ENCODE assay signal across 8 cellular contexts in the genomic region with DNA sequence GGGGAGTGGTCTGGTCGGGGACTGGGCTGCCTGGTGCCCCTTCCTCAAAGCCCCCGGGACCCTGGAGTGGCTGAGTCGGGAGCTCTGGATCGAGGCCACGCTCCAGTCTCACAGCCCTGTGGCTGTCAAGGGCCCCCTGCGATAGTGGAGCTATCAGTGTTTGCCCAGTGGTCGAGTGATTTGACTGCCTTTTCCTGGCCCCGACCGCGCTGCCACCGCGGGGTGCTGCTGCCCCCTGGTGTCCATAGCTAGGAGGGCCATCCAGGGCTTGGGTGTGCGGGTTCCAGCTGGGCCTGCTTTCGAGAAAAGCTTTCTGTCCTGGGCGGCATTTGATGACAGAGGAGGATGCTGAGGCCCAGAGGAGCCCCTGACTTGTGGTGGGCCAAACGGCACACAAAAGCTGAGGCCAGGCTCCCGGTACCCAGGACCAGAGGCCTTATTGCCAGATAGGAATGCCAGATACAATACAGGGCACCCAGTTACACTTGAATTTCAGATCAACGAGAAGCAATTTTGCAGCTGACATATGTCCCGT. TPM values are rescaled to one million over a fixed set of nuclear protein-coding genes. Genes with fewer than 3 reads are reported as not detected.
DNase-seq lines count a peak whose midpoint lies in the region; ATAC-seq and TF ChIP-seq lines count a peak whose summit lies in the region.

No MANE protein-coding gene starts in this region.

- no peak for ATAC-seq in GM18519 (IDR thresholded peaks at IDR 0.05; ENCODE audit: low FRiP score, unreplicated experiment)

- no peaks in the 10 kb centered on the region for H4K20me1 ChIP-seq in smooth muscle cell (ENCODE audit: low read depth)

- no peak overlapping the region for H3K9ac ChIP-seq in adipocyte (ENCODE audit: low read length)
- no peak overlapping the region for H3K9ac ChIP-seq in smooth muscle cell (ENCODE audit: low read depth)

- peak overlapping the region; percentile 63 for H3K4me2 ChIP-seq in smooth muscle cell

- H3K4me1 ChIP-seq in HEK293 (ENCODE audit: control insufficient read depth, insufficient read depth, low read length): no peaks in the 10 kb centered on the region
- H3K4me1 ChIP-seq in adipocyte (ENCODE audit: control insufficient read depth, insufficient read depth, low read length): no peaks in the 10 kb centered on the region
- peaks cover 0 to 9% of the 10 kb centered on the region in 2 donors for H3K4me1 ChIP-seq in right atrium auricular region
- H3K4me1 ChIP-seq in smooth muscle cell (ENCODE audit: low read depth): no peaks in the 10 kb centered on the region

- H3K36me3 ChIP-seq in HEK293 (ENCODE audit: control insufficient read depth in 2 of 2, insufficient read depth in 1 of 2, low read length in 2 of 2) (peaks cover 0 to 15% of the 10 kb centered on the region in 2 experiments; a peak in 1 of 3 replicates), adipocyte (ENCODE audit: control insufficient read depth, insufficient read depth, low read length, severe bottlenecking) (peaks cover 6% of the 10 kb centered on the region), right atrium auricular region (peaks cover 4% of the 10 kb centered on the region), smooth muscle cell (ENCODE audit: low read depth) (no peaks in the 10 kb centered on the region)

- peak; percentile 77 for DNase-seq in EL
- DNase-seq in NCI-H1105 treated with DMSO at 0.1 percent for 48 hours (lab: John Stamatoyannopoulos, UW): peak; percentile 64
- peak; percentile 39 to 62 (median 53) for DNase-seq in T-helper 1 cell
- peak; percentile 85 for DNase-seq in adipocyte (ENCODE audit: low read depth)
- DNase-seq in right atrium auricular region (ENCODE audit: low spot score): peak; percentile 75
- DNase-seq in smooth muscle cell (lab: John Stamatoyannopoulos, UW; ENCODE audit: unreplicated experiment): peak; percentile 48

- no peaks in the 10 kb centered on the region for H3K79me2 ChIP-seq in smooth muscle cell (ENCODE audit: low read depth)

- POLR2A ChIA-PET in HEK293 (lab: Yijun Ruan, JAX): interaction anchor here (0.7 to 1.8 kb wide), 7 partner anchors 13 to 592 kb away, joined by 3 to 17 read pairs (median 5); a partner anchor contains a TSS

- no peaks in the 10 kb centered on the region for H3F3A ChIP-seq in smooth muscle cell (ENCODE audit: low read depth)

- no peak overlapping the region for H2AFZ ChIP-seq in smooth muscle cell (ENCODE audit: low read depth)

- CTCF ChIA-PET in HEK293 (lab: Yijun Ruan, JAX): interaction anchor here (0.5 to 4.6 kb wide), 63 partner anchors 8 to 983 kb away, joined by 3 to 81 read pairs (median 4); a partner anchor contains a TSS

- H3K9me3 ChIP-seq in HEK293 (ENCODE audit: control insufficient read depth, insufficient read depth, low read depth, low read length): no peaks in the 10 kb centered on the region
- no peaks in the 10 kb centered on the region for H3K9me3 ChIP-seq in adipocyte (ENCODE audit: control insufficient read depth, low read length)
- no peaks in the 10 kb centered on the region for H3K9me3 ChIP-seq in right atrium auricular region
- H3K9me3 ChIP-seq in smooth muscle cell (replicated peaks; ENCODE audit: low read depth): no peaks in the 10 kb centered on the region

- H3K4me3 ChIP-seq in HEK293 (ENCODE audit: low read depth, low read length) (no peak overlapping the region), adipocyte (ENCODE audit: low read length) (no peak overlapping the region), right atrium auricular region (no peak overlapping the region), smooth muscle cell (no peak overlapping the region)

- peak; percentile 92 for TF ChIP-seq CTCF in HEK293 (tag by site-specific recombination; IDR thresholded peaks at IDR 0.05)
- TF ChIP-seq CTCF in right atrium auricular region (IDR thresholded peaks at IDR 0.05): peak; percentile 92 to 97
- peak; percentile 98 for TF ChIP-seq CTCF in smooth muscle cell (IDR thresholded peaks at IDR 0.05; ENCODE audit: borderline replicate concordance, insufficient read depth, poor library complexity, severe bottlenecking)

- H3K27me3 ChIP-seq in adipocyte (replicated peaks; ENCODE audit: control insufficient read depth, insufficient read depth, low read length) (peaks cover 17% of the 10 kb centered on the region), right atrium auricular region (no peaks in the 10 kb centered on the region), smooth muscle cell (ENCODE audit: low read depth) (no peaks in the 10 kb centered on the region)

- 18% methylated on average over 18 of the region's 19 CpGs for WGBS in smooth muscle cell (ENCODE audit: low lambda C conversion rate)

- H3K27ac ChIP-seq in HEK293 (ENCODE audit: extremely low read depth, low read depth, low read length) (no peak overlapping the region), right atrium auricular region (no peak overlapping the region), smooth muscle cell (ENCODE audit: low read depth) (no peak overlapping the region)

TF ChIP-seq in HEK293, 187 proteins besides CTCF, POLR2A, EP300 and RAD21 (continues in another document):
- TF ChIP-seq, protein P1, sequence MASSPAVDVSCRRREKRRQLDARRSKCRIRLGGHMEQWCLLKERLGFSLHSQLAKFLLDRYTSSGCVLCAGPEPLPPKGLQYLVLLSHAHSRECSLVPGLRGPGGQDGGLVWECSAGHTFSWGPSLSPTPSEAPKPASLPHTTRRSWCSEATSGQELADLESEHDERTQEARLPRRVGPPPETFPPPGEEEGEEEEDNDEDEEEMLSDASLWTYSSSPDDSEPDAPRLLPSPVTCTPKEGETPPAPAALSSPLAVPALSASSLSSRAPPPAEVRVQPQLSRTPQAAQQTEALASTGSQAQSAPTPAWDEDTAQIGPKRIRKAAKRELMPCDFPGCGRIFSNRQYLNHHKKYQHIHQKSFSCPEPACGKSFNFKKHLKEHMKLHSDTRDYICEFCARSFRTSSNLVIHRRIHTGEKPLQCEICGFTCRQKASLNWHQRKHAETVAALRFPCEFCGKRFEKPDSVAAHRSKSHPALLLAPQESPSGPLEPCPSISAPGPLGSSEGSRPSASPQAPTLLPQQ (tag by site-specific recombination; IDR thresholded peaks at IDR 0.05): 0 out of 2 replicates have a peak, but pooled peaks have one; percentile 35
- no peak for TF ChIP-seq TCF7L2 (IDR thresholded peaks at IDR 0.05; ENCODE audit: borderline replicate concordance, low read depth, low read length)
- TF ChIP-seq ZNF654 (tag by site-specific recombination; IDR thresholded peaks at IDR 0.05; ENCODE audit: low read depth): peak; percentile 91
- TF ChIP-seq GLIS1 (tag by site-specific recombination; IDR thresholded peaks at IDR 0.05): no peak
- TF ChIP-seq HOXC10 (CRISPR knock-in tag; IDR thresholded peaks at IDR 0.05): no peak
- TF ChIP-seq GLIS2 (tag by site-specific recombination; IDR thresholded peaks at IDR 0.05): peak; percentile 26; the same call in 1 of the 2 replicates
- peak; percentile 88 for TF ChIP-seq ZSCAN30 (tag by site-specific recombination; IDR thresholded peaks at IDR 0.05)
- TF ChIP-seq BCL11A (tag by site-specific recombination; IDR thresholded peaks at IDR 0.05; ENCODE audit: low read depth): peak; percentile 21; the same call in 1 of the 2 replicates
- TF ChIP-seq, protein P2, sequence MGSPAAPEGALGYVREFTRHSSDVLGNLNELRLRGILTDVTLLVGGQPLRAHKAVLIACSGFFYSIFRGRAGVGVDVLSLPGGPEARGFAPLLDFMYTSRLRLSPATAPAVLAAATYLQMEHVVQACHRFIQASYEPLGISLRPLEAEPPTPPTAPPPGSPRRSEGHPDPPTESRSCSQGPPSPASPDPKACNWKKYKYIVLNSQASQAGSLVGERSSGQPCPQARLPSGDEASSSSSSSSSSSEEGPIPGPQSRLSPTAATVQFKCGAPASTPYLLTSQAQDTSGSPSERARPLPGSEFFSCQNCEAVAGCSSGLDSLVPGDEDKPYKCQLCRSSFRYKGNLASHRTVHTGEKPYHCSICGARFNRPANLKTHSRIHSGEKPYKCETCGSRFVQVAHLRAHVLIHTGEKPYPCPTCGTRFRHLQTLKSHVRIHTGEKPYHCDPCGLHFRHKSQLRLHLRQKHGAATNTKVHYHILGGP (tag by site-specific recombination; IDR thresholded peaks at IDR 0.05): 0 out of 2 replicates have a peak, but pooled peaks have one; percentile 9
- TF ChIP-seq, protein P3, sequence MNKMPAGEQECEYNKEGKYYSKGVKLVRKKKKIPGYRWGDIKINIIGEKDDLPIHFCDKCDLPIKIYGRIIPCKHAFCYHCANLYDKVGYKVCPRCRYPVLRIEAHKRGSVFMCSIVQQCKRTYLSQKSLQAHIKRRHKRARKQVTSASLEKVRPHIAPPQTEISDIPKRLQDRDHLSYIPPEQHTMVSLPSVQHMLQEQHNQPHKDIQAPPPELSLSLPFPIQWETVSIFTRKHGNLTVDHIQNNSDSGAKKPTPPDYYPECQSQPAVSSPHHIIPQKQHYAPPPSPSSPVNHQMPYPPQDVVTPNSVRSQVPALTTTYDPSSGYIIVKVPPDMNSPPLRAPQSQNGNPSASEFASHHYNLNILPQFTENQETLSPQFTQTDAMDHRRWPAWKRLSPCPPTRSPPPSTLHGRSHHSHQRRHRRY (tag by site-specific recombination; IDR thresholded peaks at IDR 0.05): no peak
- TF ChIP-seq, protein P4, sequence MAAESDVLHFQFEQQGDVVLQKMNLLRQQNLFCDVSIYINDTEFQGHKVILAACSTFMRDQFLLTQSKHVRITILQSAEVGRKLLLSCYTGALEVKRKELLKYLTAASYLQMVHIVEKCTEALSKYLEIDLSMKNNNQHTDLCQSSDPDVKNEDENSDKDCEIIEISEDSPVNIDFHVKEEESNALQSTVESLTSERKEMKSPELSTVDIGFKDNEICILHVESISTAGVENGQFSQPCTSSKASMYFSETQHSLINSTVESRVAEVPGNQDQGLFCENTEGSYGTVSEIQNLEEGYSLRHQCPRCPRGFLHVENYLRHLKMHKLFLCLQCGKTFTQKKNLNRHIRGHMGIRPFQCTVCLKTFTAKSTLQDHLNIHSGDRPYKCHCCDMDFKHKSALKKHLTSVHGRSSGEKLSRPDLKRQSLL (tag by site-specific recombination; IDR thresholded peaks at IDR 0.05): 0 out of 2 replicates have a peak, but pooled peaks have one; percentile 23
- peak; percentile 77 for TF ChIP-seq ZBTB17 (tag by site-specific recombination; IDR thresholded peaks at IDR 0.05)

RNA-seq across cellular contexts. Expression of a gene that starts 13.2 kb away (rescaled TPM):
- 10 to 100 TPM; 41.3 to 73.9 TPM for total RNA-seq in right atrium auricular region
- 27.6 and 34.7 TPM in 2 replicates for total RNA-seq in smooth muscle cell
- polyA plus RNA-seq in smooth muscle cell: 22.4 and 32.9 TPM in 2 replicates
